9 cellular contexts compared by ENCODE assay signal in the genomic region with DNA sequence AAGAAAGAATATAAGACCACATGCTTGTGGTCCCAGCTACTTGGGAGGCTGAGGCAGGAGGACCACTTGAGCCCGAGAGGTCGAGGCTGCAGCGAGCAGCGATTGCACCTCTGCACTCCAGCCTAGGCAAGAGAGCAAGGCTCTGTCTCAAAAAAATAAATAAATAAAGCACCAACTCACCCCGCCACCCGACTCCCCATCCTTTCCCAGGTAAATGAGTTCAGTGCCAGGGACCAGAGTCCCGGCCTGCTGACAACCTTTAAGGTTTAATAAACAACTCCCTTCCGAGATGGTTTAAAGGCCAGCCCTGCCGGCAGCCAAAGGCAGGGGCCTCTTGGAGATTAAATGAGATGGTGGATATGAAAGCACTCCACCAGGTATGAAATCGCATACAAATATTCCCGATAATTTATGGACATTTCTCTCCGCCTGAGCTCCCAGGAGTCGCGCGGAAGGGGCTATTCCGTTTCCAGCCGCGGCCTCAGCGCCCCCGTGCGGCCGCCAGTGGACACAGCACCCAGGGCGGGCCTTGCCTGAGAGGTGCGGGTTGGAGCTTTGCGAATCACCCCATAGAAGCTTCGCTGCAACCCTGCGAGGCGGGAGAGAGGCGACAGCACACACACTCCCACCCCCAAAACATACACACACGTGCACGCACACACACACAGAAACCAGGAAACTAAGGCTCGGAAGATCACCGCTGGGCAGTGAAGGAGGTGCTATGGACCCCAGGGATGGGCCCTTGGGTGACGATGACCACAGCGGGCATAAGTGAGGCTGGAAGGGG. TPM values are rescaled to one million over a fixed set of nuclear protein-coding genes. Genes with fewer than 3 reads are reported as not detected.
DNase-seq lines count a peak whose midpoint lies in the region; ATAC-seq, FAIRE-seq and TF ChIP-seq lines count a peak whose summit lies in the region.
"Had no signal": no experiment of that assay in that cellular context is flagged by ENCODE, and none has a peak within 500 bp of the region (broad histone marks: within the 10 kb centered on the region; RNA-seq: fewer than 3 reads in every experiment).

No MANE protein-coding gene starts in this region.

- intact Hi-C loops in Caco-2 (cut with micrococcal nuclease; ENCODE audit: unreplicated experiment), result no loop called here

- H3K27me3 ChIP-seq in Caco-2 (replicated peaks; ENCODE audit: control insufficient read depth, insufficient read depth, low read length) (peaks cover 1% of the 10 kb centered on the region; the same call in 1 of the 2 replicates), SJCRH30 (peaks cover 13% of the 10 kb centered on the region; the same call in 1 of the 2 replicates)

- CTCF ChIA-PET in Caco-2 (lab: Charles Lee), result interaction anchor here (0.5 to 1.1 kb wide), 12 partner anchors 9 to 658 kb away, joined by 3 to 6 read pairs (median 3); a partner anchor contains a TSS

- TF ChIP-seq CTCF in Caco-2 (IDR thresholded peaks at IDR 0.05; ENCODE audit: insufficient read depth in 1 of 2, low read depth in 1 of 2, low read length in 1 of 2, severe bottlenecking in 1 of 2, unreplicated experiment in 1 of 2), result peak; percentile 90 to 93
- peak; percentile 94 for TF ChIP-seq CTCF in osteocyte (IDR thresholded peaks at IDR 0.05)

- no peak overlapping the region for H3K4me3 ChIP-seq in Caco-2 (ENCODE audit: low read depth, low read length)
- H3K4me3 ChIP-seq in SJCRH30, result no peak overlapping the region
- H3K4me3 ChIP-seq: SJSA1 had no signal

- peaks cover 2% of the 10 kb centered on the region; the same call in 1 of the 2 replicates for H3K36me3 ChIP-seq in Caco-2 (ENCODE audit: control insufficient read depth, insufficient read depth, low read length)
- H3K36me3 ChIP-seq in SJCRH30, result peaks cover 9% of the 10 kb centered on the region

- H3K36me3 Mint-ChIP-seq in Caco-2 (ENCODE audit: insufficient read depth, unreplicated experiment) (peaks cover 20% of the 10 kb centered on the region), osteocyte (ENCODE audit: unreplicated experiment) (no peaks in the 10 kb centered on the region)

- no peak overlapping the region for H3K27ac ChIP-seq in SJCRH30
- H3K27ac ChIP-seq: SJSA1 had no signal

- POLR2A ChIA-PET in Caco-2 (lab: Charles Lee), result no interaction called here

- no peak for ATAC-seq in HG03159 (IDR thresholded peaks at IDR 0.05; ENCODE audit: unreplicated experiment)
- no peak for ATAC-seq in HG02588 (IDR thresholded peaks at IDR 0.05; ENCODE audit: unreplicated experiment)

- peak; percentile 70 for FAIRE-seq in HTR-8/SVneo (lab: Jason Lieb, UNC)

- H3K9me3 ChIP-seq in Caco-2 (no peaks in the 10 kb centered on the region), SJCRH30 (replicated peaks) (no peaks in the 10 kb centered on the region)
- H3K9me3 ChIP-seq: SJSA1 had no signal

- H3K4me1 Mint-ChIP-seq in Caco-2 (ENCODE audit: low read depth, unreplicated experiment) (peaks cover 7% of the 10 kb centered on the region), osteocyte (ENCODE audit: unreplicated experiment) (peaks cover 9% of the 10 kb centered on the region)

- DNase-seq in Caco-2 (peak; percentile 59 to 82), HTR-8/SVneo (ENCODE audit: insufficient read length, low spot score) (peak; percentile 82), SJCRH30 (peak; percentile 72 to 85), germinal center (ENCODE audit: low spot score) (peak; percentile 72), osteocyte (ENCODE audit: extremely low spot score, unreplicated experiment) (peak; percentile 90)
- peak; percentile 47 for DNase-seq in activated gamma-delta T cell treated with anti-CD3 and anti-CD28 coated beads, Interleukin-2, amount 50 U/mL, for 16 hours (ENCODE audit: low read depth)

- BruUV-seq in Caco-2 (replicated peaks; lab: Mats Ljungman, UMichigan), result no TSS peak

- H3K27me3 Mint-ChIP-seq in Caco-2 (ENCODE audit: insufficient read depth, unreplicated experiment) (peaks cover 20% of the 10 kb centered on the region), osteocyte (ENCODE audit: unreplicated experiment) (peaks cover 33% of the 10 kb centered on the region)

- H3K4me3 Mint-ChIP-seq in Caco-2 (ENCODE audit: unreplicated experiment), result no peak overlapping the region
- H3K4me3 Mint-ChIP-seq in osteocyte (ENCODE audit: unreplicated experiment), result no peak overlapping the region

- H3K9me3 Mint-ChIP-seq in Caco-2 (ENCODE audit: unreplicated experiment), result no peaks in the 10 kb centered on the region
- no peaks in the 10 kb centered on the region for H3K9me3 Mint-ChIP-seq in osteocyte (ENCODE audit: unreplicated experiment)

- H3K27ac Mint-ChIP-seq in Caco-2 (ENCODE audit: unreplicated experiment) (no peak overlapping the region), osteocyte (ENCODE audit: unreplicated experiment) (no peak overlapping the region)

- H3K4me1 ChIP-seq in Caco-2, result no peaks in the 10 kb centered on the region
- peaks cover 40% of the 10 kb centered on the region for H3K4me1 ChIP-seq in SJCRH30

RNA-seq across cellular contexts. Expression of a gene that starts 4.0 kb away (rescaled TPM):
- total RNA-seq in Caco-2 (2022) (1,319 and 1,408 TPM in 2 replicates), osteocyte (755 and 762 TPM in 2 replicates)
- 5,758 and 5,854 TPM in 2 replicates for total RNA-seq in SJCRH30 (2014; rRNA removed; shearing (Covaris generic))

RNA-seq across cellular contexts. Expression of a gene that starts 13.9 kb away (rescaled TPM):
- 4.6 and 5.4 TPM in 2 replicates for total RNA-seq in Caco-2 (2022)
- total RNA-seq in SJCRH30 (2014; rRNA removed; shearing (Covaris generic)), result 45.8 and 53.0 TPM in 2 replicates
- 1.8 and 2.0 TPM in 2 replicates for total RNA-seq in osteocyte
